In the genomic region with DNA sequence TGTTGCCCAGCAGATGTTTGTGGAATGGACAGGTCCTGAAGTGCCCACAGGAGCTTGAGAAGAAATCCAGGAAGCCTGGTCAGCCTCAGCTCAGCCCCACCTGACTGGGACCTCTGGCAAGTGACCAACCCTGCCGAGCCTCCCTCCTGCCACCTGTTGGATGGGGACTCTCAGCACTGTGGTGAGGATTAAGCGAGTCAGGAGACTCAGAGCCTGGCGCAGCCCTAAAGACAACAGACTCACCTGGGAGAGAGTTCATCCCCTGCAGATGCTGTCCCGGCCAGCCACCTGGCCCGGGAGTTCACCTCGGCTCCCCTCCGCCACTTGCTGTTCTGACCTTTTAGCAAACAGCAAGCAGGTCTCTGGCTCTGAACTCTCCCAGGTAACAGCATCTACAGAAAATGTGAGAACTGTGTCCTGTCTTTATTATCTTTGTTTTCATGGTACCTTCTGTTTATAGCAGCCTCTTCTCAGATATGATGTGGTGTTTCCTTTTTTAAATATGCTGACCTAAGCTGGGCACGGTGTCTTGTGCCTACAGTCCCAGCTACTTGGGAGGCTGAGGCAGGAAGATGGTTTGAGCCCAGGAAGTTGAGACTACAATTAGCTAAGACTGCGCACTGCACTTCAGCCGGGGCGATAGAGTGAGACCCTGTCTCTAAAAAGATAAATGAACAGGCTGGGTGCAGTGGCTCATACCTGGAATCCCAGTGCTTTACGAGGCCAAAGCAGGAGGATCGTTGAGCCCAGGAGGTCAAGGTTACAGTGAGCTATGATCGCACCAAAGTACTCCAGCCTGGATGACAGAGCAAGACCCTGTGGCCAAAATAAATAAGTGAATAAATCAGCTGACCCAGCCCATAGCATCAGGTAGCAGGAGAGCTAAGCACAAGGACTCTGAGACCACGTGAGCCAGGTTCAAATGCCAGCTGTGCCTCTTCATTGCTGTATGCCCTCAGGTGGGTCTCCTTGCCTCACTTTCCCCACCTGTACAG, we compare ENCODE assay signal across 9 cellular contexts. TPM values are rescaled to one million over a fixed set of nuclear protein-coding genes. Genes with fewer than 3 reads are reported as not detected.
A peak's percentile ranks its signal among the peaks of the same experiment; 100 is the strongest.
DNase-seq lines count a peak whose midpoint lies in the region; TF ChIP-seq lines count a peak whose summit lies in the region.
"Had no signal": no experiment of that assay in that cellular context is flagged by ENCODE, and none has a peak within 500 bp of the region (broad histone marks: within the 10 kb centered on the region; RNA-seq: fewer than 3 reads in every experiment).

No MANE protein-coding gene starts in this region.

- DNase-seq in NCI-H748 (lab: John Stamatoyannopoulos, UW; ENCODE audit: unreplicated experiment) (peak; percentile 19), NCI-H748 treated with DMSO at 0.1 percent for 48 hours (lab: John Stamatoyannopoulos, UW) (no peak), OCI-LY7 (ENCODE audit: low spot score) (peak; percentile 61), iPS DF 19.7 (ENCODE audit: low read depth, low spot score) (peak; percentile 56), stomach (peak; percentile 87), Karpas-422 (no peak), AG08396 (ENCODE audit: low spot score) (no peak)
- no peak for DNase-seq in activated CD8-positive, alpha-beta memory T cell treated with anti-CD3 and anti-CD28 coated beads, Interleukin-2, amount 50 U/mL, for 4 hours
- DNase-seq: hypothalamus had no signal

- H3K36me3 ChIP-seq in OCI-LY7 (ENCODE audit: insufficient read depth, low read length) (no peaks in the 10 kb centered on the region), stomach (no peaks in the 10 kb centered on the region), Karpas-422 (ENCODE audit: insufficient read depth, low read length) (no peaks in the 10 kb centered on the region)

- no peak for TF ChIP-seq POLR2A in stomach (IDR thresholded peaks at IDR 0.05)

- no peak overlapping the region for H3K4me3 ChIP-seq in OCI-LY7 (ENCODE audit: low read depth, low read length, poor library complexity, severe bottlenecking)
- H3K4me3 ChIP-seq in stomach: no peak overlapping the region
- H3K4me3 ChIP-seq in Karpas-422 (ENCODE audit: low read length): no peak overlapping the region

- peak overlapping the region; percentile 4; the same call in 1 of the 2 replicates for H2AFZ ChIP-seq in OCI-LY7 (ENCODE audit: low read length)
- H2AFZ ChIP-seq in Karpas-422 (ENCODE audit: low read length): no peak overlapping the region

- H3K4me1 ChIP-seq in OCI-LY7 (ENCODE audit: insufficient read depth, low read length, poor library complexity, severe bottlenecking): peaks cover 27% of the 10 kb centered on the region
- peaks cover under 1 to 56% (median 39%) of the 10 kb centered on the region in 4 donors for H3K4me1 ChIP-seq in stomach
- H3K4me1 ChIP-seq in Karpas-422 (ENCODE audit: low read length): no peaks in the 10 kb centered on the region

- H3K9me2 ChIP-seq in OCI-LY7 (ENCODE audit: insufficient read depth, low read length): no peaks in the 10 kb centered on the region
- no peaks in the 10 kb centered on the region for H3K9me2 ChIP-seq in Karpas-422 (replicated peaks; ENCODE audit: insufficient read depth, low read length)

- TF ChIP-seq EP300 in stomach (IDR thresholded peaks at IDR 0.05): no peak

- BruUV-seq in OCI-LY7 (replicated peaks; lab: Mats Ljungman, UMichigan): no TSS peak

- H3K27me3 ChIP-seq in stomach: no peaks in the 10 kb centered on the region
- H3K27me3 ChIP-seq in Karpas-422 (ENCODE audit: low read length): no peaks in the 10 kb centered on the region

- H3K4me2 ChIP-seq in OCI-LY7 (ENCODE audit: low read length): no peak overlapping the region
- no peak overlapping the region for H3K4me2 ChIP-seq in Karpas-422 (ENCODE audit: low read depth, low read length, poor library complexity, severe bottlenecking)

- CTCF ChIA-PET in OCI-LY7 (lab: Charles Lee; ENCODE audit: unreplicated experiment): interaction anchor here (1.0 to 2.1 kb wide), 3 partner anchors 10 to 29 kb away, joined by 3 to 6 read pairs (median 4); no protein-coding TSS in a partner anchor

- intact Hi-C loops in OCI-LY7 (cut with micrococcal nuclease; ENCODE audit: unreplicated experiment) (no loop called here), stomach (cut with DNase I; ENCODE audit: low total_unique reads) (no loop called here)

- H3K9me3 ChIP-seq in OCI-LY7 (ENCODE audit: low read length) (no peaks in the 10 kb centered on the region), stomach (no peaks in the 10 kb centered on the region), Karpas-422 (ENCODE audit: low read length) (no peaks in the 10 kb centered on the region)

- peak; percentile 70 for TF ChIP-seq CTCF in OCI-LY7 (conservative IDR thresholded peaks at IDR 0.05; ENCODE audit: low read length)
- peak in 3 of 7 experiments; percentile 9 to 49 (median 34) for TF ChIP-seq CTCF in stomach (IDR thresholded peaks at IDR 0.05)

- H3K27ac ChIP-seq in OCI-LY7 (ENCODE audit: low read depth, low read length, poor library complexity, severe bottlenecking): no peak overlapping the region
- peak overlapping the region in 4 of 5 donors; percentile 12 to 42 (median 14) for H3K27ac ChIP-seq in stomach
- no peak overlapping the region for H3K27ac ChIP-seq in Karpas-422 (ENCODE audit: low read length)

- WGBS in stomach, 5 donors: 43 to 54% (median 48%) methylated on average over 15 of the region's 15 CpGs

- H3K9ac ChIP-seq in Karpas-422 (ENCODE audit: low read length): no peak overlapping the region

- no peaks in the 10 kb centered on the region for H3K79me2 ChIP-seq in OCI-LY7 (ENCODE audit: insufficient read depth, low read depth, low read length)
- H3K79me2 ChIP-seq in Karpas-422 (ENCODE audit: low read length): no peaks in the 10 kb centered on the region

- H4K20me1 ChIP-seq in OCI-LY7 (ENCODE audit: insufficient read depth, low read length) (no peaks in the 10 kb centered on the region), Karpas-422 (ENCODE audit: insufficient read depth, low read depth, low read length) (no peaks in the 10 kb centered on the region)

- POLR2A ChIA-PET in OCI-LY7 (lab: Charles Lee): interaction anchor here (0.6 to 2.3 kb wide), 4 partner anchors 10 to 29 kb away, joined by 3 to 13 read pairs (median 3); no protein-coding TSS in a partner anchor

RNA-seq across cellular contexts. Expression of a gene that starts 32.4 kb away (rescaled TPM):
- 36.7 and 43.0 TPM in 2 replicates for total RNA-seq in OCI-LY7 (2014; rRNA removed; shearing (Covaris generic))
- total RNA-seq in OCI-LY7 (2022): 44.6 and 51.8 TPM in 2 replicates
- total RNA-seq in stomach: 10 to 100 TPM; 15.6 to 36.7 (median 28.0) TPM
- 1 to 10 TPM; 3.0 to 6.8 (median 4.9) TPM for polyA plus RNA-seq in stomach
- 25.3 and 30.2 TPM in 2 replicates for total RNA-seq in Karpas-422 (2014; rRNA removed; shearing (Covaris generic); ENCODE audit: low replicate concordance)

Comparison
In these comparisons a context has a peak if more than half of its experiments do, and no peak if none do; other contexts are left out.
1. DNase-seq: peak in NCI-H748 (single experiment), OCI-LY7 (single experiment), iPS DF 19.7 (single experiment) and stomach (single experiment); none in NCI-H748 treated with DMSO at 0.1 percent for 48 hours (single experiment), Karpas-422 (single experiment), activated CD8-positive, alpha-beta memory T cell treated with anti-CD3 and anti-CD28 coated beads, Interleukin-2, amount 50 U/mL, for 4 hours (single experiment) and AG08396 (single experiment).
2. H3K27ac ChIP-seq: peak in stomach (4 of 5); none in OCI-LY7 (single experiment) and Karpas-422 (single experiment).